25 cellular contexts compared by ENCODE assay signal in the genomic region with DNA sequence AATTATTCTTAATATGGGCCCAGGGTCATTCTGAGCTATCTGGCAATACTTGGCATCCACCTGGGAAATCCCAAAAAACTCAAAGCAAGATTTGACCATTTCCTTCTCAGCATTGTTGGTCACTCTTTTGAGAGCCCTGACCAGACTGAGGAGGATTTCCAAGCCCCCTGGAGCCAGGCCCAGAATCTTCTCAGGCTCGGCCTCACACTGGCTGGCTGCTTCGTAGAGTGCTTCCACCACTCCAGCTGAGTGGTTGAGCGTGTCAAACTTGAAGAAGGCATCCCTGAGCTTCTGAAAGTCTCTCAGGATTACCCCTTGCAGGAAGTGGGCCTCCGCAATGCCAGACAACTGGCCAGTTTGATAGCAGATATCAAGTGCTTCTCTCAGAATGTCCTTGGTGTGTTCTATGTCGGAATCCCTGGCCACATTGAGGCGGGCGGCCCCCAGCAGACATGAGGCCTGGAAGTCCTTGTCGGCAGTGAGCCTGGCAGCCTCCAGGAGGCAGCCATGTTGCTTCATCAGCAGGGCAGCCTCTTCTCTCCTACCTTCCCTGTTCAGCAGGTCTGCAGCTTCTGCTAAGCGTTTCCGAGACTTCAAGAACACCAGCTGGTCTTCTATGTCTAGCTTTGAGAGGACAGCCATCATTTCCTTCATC.
"Had no signal": no experiment of that assay in that cellular context is flagged by ENCODE, and none has a peak within 500 bp of the region (broad histone marks: within the 10 kb centered on the region; RNA-seq: fewer than 3 reads in every experiment).

No MANE protein-coding gene starts in this region.

- ATAC-seq: left colon; left ventricle myocardium superior; lower lobe of right lung; mucosa of descending colon; natural killer cell treated with Interleukin-12 subunit alpha and Interleukin-12 subunit beta and Interleukin-15 and Interleukin-18, amount 100 ng/mL, for 72 hours; stimulated activated memory B cell treated with anti-CD40 and anti-IgM and Interleukin-4, amounts not matched to agents 10 μg/mL and 1 μg/mL and 100 μg/mL, for 72 hours; stimulated activated naive CD8-positive, alpha-beta T cell treated with anti-CD3 and anti-CD28 coated beads, Interleukin-15, Interleukin-2, amounts not matched to agents 100 U/mL and 50 U/mL, for 24 hours had no signal

- H3K4me1 ChIP-seq: esophagus squamous epithelium, lower lobe of right lung, parathyroid adenoma, sigmoid colon, testis, tibial nerve, upper lobe of left lung, uterus had no signal

- DNase-seq: dermis blood vessel endothelial cell; effector memory CD4-positive, alpha-beta T cell; erythroblast; esophagus squamous epithelium; immature natural killer cell; islet precursor cell; kidney glomerular epithelial cell; left colon; left ventricle myocardium superior; lower lobe of right lung; mucosa of descending colon; naive B cell; sigmoid colon; stimulated activated CD4-positive, alpha-beta T cell treated with anti-CD3 and anti-CD28 coated beads, Interleukin-4, amount 100 ng/mL, for 4 hours; stimulated activated naive CD8-positive, alpha-beta T cell treated with anti-CD3 and anti-CD28 coated beads, Interleukin-15, Interleukin-2, amounts not matched to agents 100 U/mL and 50 U/mL, for 24 hours; substantia nigra; testis; uterus had no signal

- H3K36me3 ChIP-seq: uterus had no signal

- H3K27ac ChIP-seq: coronary artery, esophagus squamous epithelium, hepatocyte, lower lobe of right lung, parathyroid adenoma, sigmoid colon, testis, tibial nerve, upper lobe of left lung, uterus had no signal

- H3K9ac ChIP-seq: parathyroid adenoma had no signal

- H3K4me3 ChIP-seq: coronary artery, esophagus squamous epithelium, hepatocyte, lower lobe of right lung, mucosa of descending colon, sigmoid colon, testis, tibial nerve, upper lobe of left lung, uterus had no signal

- H2AFZ ChIP-seq: hepatocyte, parathyroid adenoma had no signal

- H3K9me3 ChIP-seq: esophagus squamous epithelium, lower lobe of right lung, mucosa of descending colon, sigmoid colon, testis, tibial nerve, upper lobe of left lung, uterus had no signal

- H3K27me3 ChIP-seq: esophagus squamous epithelium, hepatocyte, sigmoid colon, testis, tibial nerve, upper lobe of left lung, uterus had no signal

- H3K4me2 ChIP-seq: hepatocyte had no signal
